Comparison of ENCODE assay signal across 30 cellular contexts in genomic region chr2:60262178-60262577, GRCh38.
DNase-seq lines count a peak whose midpoint lies in the region; ATAC-seq and TF ChIP-seq lines count a peak whose summit lies in the region.
"Had no signal": no experiment of that assay in that cellular context is flagged by ENCODE, and none has a peak within 500 bp of the region (broad histone marks: within the 10 kb centered on the region; RNA-seq: fewer than 3 reads in every experiment).

No MANE protein-coding gene starts in this region.

- H3K36me3 Mint-ChIP-seq in activated T-helper 17 cell treated with anti-CD3 and anti-CD28 coated beads, Interleukin-2, amount 50 U/mL, for 72 hours (ENCODE audit: low read depth) = no peaks in the 10 kb centered on the region
- H3K36me3 Mint-ChIP-seq: activated naive CD8-positive, alpha-beta T cell treated with anti-CD3 and anti-CD28 coated beads for 36 hours; CD14-positive monocyte; stimulated activated naive B cell treated with anti-CD40 and anti-IgM and Interleukin-4, amounts not matched to agents 10 μg/mL and 1 μg/mL and 100 μg/mL, for 72 hours had no signal

- no peaks in the 10 kb centered on the region for H3K9me3 ChIP-seq in upper lobe of right lung
- H3K9me3 ChIP-seq: ascending aorta, colonic mucosa, left lung had no signal

- H3K36me3 ChIP-seq in upper lobe of right lung = no peaks in the 10 kb centered on the region
- H3K36me3 ChIP-seq: ascending aorta, colonic mucosa, left lung had no signal

- TF ChIP-seq CTCF in upper lobe of right lung (IDR thresholded peaks at IDR 0.05) = no peak

- intact Hi-C loops in upper lobe of right lung (cut with DNase I) = no loop called here

- no peaks in the 10 kb centered on the region for H3K4me1 ChIP-seq in upper lobe of right lung
- H3K4me1 ChIP-seq: ascending aorta, colonic mucosa had no signal

- H3K27me3 Mint-ChIP-seq in activated T-helper 17 cell treated with anti-CD3 and anti-CD28 coated beads, Interleukin-2, amount 50 U/mL, for 72 hours = peaks cover 11% of the 10 kb centered on the region
- H3K27me3 Mint-ChIP-seq: activated naive CD8-positive, alpha-beta T cell treated with anti-CD3 and anti-CD28 coated beads for 36 hours; memory B cell; stimulated activated naive B cell treated with anti-CD40 and anti-IgM and Interleukin-4, amounts not matched to agents 10 μg/mL and 1 μg/mL and 100 μg/mL, for 72 hours; T-helper 17 cell had no signal

- DNase-seq in SHP77 (lab: John Stamatoyannopoulos, UW) (peak; percentile 22 to 31), SHP77 treated with DMSO at 0.1 percent for 48 hours (lab: John Stamatoyannopoulos, UW) (no peak), NCI-H2227 (lab: John Stamatoyannopoulos, UW; ENCODE audit: unreplicated experiment) (peak; percentile 45), NCI-H82 treated with DMSO at 0.1 percent for 48 hours (lab: John Stamatoyannopoulos, UW; ENCODE audit: unreplicated experiment) (peak; percentile 20), upper lobe of right lung (no peak)
- no peak for DNase-seq in stimulated activated CD8-positive, alpha-beta memory T cell treated with anti-CD3 and anti-CD28 coated beads, Interleukin-4, amount 100 ng/mL, for 48 hours
- DNase-seq: activated CD4-positive, CD25-positive, alpha-beta regulatory T cell; activated gamma-delta T cell; activated naive CD8-positive, alpha-beta T cell treated with anti-CD3 and anti-CD28 coated beads for 36 hours; activated T-cell treated with anti-CD3 and anti-CD28 coated beads, Interleukin-2, amount 50 U/mL, for 24 hours; colonic mucosa; effector memory CD4-positive, alpha-beta T cell; HCEC 1CT; KG1; left lung; nephron progenitor cell; PC-9; stimulated activated naive B cell treated with anti-CD40 and anti-IgM and Interleukin-4, amounts not matched to agents 10 μg/mL and 1 μg/mL and 100 μg/mL, for 72 hours; substantia nigra; T-helper 17 cell; trophoblast cell had no signal

- H3K4me3 ChIP-seq in upper lobe of right lung = no peak overlapping the region
- H3K4me3 ChIP-seq: ascending aorta, colonic mucosa, GM12878, left lung, PC-9 had no signal

- ATAC-seq in upper lobe of right lung (no peak), GM19467 (IDR thresholded peaks at IDR 0.05; ENCODE audit: unreplicated experiment) (no peak)
- no peak for ATAC-seq in activated T-helper 17 cell treated with anti-CD3 and anti-CD28 coated beads, Interleukin-2, amount 50 U/mL, for 72 hours (replicated peaks)
- ATAC-seq: GM12878; left lung; Right ventricle myocardium inferior; stimulated activated naive B cell treated with anti-CD40 and anti-IgM and Interleukin-4, amounts not matched to agents 10 μg/mL and 1 μg/mL and 100 μg/mL, for 72 hours; T-helper 17 cell had no signal

- H3K27me3 ChIP-seq in upper lobe of right lung = no peaks in the 10 kb centered on the region
- H3K27me3 ChIP-seq: ascending aorta, colonic mucosa, left lung had no signal

- H3K4me3 Mint-ChIP-seq in activated T-helper 17 cell treated with anti-CD3 and anti-CD28 coated beads, Interleukin-2, amount 50 U/mL, for 72 hours = no peak overlapping the region
- H3K4me3 Mint-ChIP-seq: activated naive CD8-positive, alpha-beta T cell treated with anti-CD3 and anti-CD28 coated beads for 36 hours; activated T-cell treated with anti-CD3 and anti-CD28 coated beads, Interleukin-2, amount 50 U/mL, for 24 hours; CD14-positive monocyte; memory B cell; nephron progenitor cell; stimulated activated naive B cell treated with anti-CD40 and anti-IgM and Interleukin-4, amounts not matched to agents 10 μg/mL and 1 μg/mL and 100 μg/mL, for 72 hours; T-helper 17 cell had no signal

- H3K27ac ChIP-seq in upper lobe of right lung = no peak overlapping the region
- H3K27ac ChIP-seq: 22Rv1, ascending aorta, colonic mucosa, HL-60, left lung, PC-9 had no signal

- H3K9me3 Mint-ChIP-seq in activated T-helper 17 cell treated with anti-CD3 and anti-CD28 coated beads, Interleukin-2, amount 50 U/mL, for 72 hours = no peaks in the 10 kb centered on the region
- H3K9me3 Mint-ChIP-seq: activated T-cell treated with anti-CD3 and anti-CD28 coated beads, Interleukin-2, amount 50 U/mL, for 24 hours; memory B cell had no signal

- no peak overlapping the region for H3K27ac Mint-ChIP-seq in activated T-helper 17 cell treated with anti-CD3 and anti-CD28 coated beads, Interleukin-2, amount 50 U/mL, for 72 hours
- H3K27ac Mint-ChIP-seq: activated naive CD8-positive, alpha-beta T cell treated with anti-CD3 and anti-CD28 coated beads for 36 hours; activated T-cell treated with anti-CD3 and anti-CD28 coated beads, Interleukin-2, amount 50 U/mL, for 24 hours; memory B cell; nephron progenitor cell; stimulated activated naive B cell treated with anti-CD40 and anti-IgM and Interleukin-4, amounts not matched to agents 10 μg/mL and 1 μg/mL and 100 μg/mL, for 72 hours; T-helper 17 cell had no signal

- H3K4me1 Mint-ChIP-seq in activated T-helper 17 cell treated with anti-CD3 and anti-CD28 coated beads, Interleukin-2, amount 50 U/mL, for 72 hours = no peaks in the 10 kb centered on the region
- H3K4me1 Mint-ChIP-seq: stimulated activated naive B cell treated with anti-CD40 and anti-IgM and Interleukin-4, amounts not matched to agents 10 μg/mL and 1 μg/mL and 100 μg/mL, for 72 hours; T-helper 17 cell had no signal

Comparison
In these comparisons a context has a peak if more than half of its experiments do, and no peak if none do; other contexts are left out.
1. DNase-seq: peak in SHP77 (2 of 2), NCI-H2227 (single experiment) and NCI-H82 treated with DMSO at 0.1 percent for 48 hours (single experiment); none in SHP77 treated with DMSO at 0.1 percent for 48 hours (single experiment), upper lobe of right lung (single experiment) and stimulated activated CD8-positive, alpha-beta memory T cell treated with anti-CD3 and anti-CD28 coated beads, Interleukin-4, amount 100 ng/mL, for 48 hours (single experiment).